ENCODE assay signal across 26 cellular contexts in the genomic region with DNA sequence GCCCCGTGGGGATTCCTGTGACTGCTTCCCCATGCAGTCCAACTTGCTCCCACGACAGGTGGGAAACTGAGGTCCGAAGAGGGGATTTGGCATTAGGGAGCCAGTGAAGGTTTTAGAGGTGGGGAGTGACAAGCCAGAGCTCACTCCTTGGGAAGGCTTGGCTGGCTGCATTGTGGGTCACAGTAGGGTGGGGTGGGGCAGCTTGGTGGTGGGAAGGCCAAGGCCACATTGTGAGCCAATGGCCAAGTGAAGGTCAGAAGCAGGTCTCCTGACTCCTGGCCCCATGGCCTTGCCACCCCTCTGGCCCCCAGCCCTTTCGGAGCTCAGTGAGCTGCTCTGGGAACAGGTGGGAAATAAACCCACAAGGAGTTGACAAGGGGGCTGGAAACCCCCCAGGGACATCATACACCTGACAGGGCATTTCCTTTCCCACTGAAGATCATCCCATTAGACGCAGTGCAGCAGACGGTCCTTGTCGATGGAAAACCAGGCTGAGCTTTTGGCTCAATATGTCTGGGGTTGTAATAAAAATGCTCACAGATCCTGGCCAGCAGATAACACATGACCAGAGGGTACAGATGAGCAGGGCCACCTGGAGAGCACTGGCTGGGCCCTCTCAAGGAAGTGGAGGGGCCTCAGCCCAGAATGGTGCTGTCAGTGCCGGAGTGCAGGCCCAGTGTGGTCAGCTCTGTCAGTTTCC. TPM values are rescaled to one million over a fixed set of nuclear protein-coding genes. Genes with fewer than 3 reads are reported as not detected.
DNase-seq lines count a peak whose midpoint lies in the region; ATAC-seq and TF ChIP-seq lines count a peak whose summit lies in the region.
"Had no signal": no experiment of that assay in that cellular context is flagged by ENCODE, and none has a peak within 500 bp of the region (broad histone marks: within the 10 kb centered on the region; RNA-seq: fewer than 3 reads in every experiment).

No MANE protein-coding gene starts in this region.

- intact Hi-C loops in ovary (cut with DNase I) = no loop called here

- ATAC-seq in gastroesophageal sphincter = no peak
- ATAC-seq: body of pancreas; CD8-positive, alpha-beta T cell had no signal

- no peak overlapping the region for H3K4me3 ChIP-seq in gastroesophageal sphincter
- no peak overlapping the region for H3K4me3 ChIP-seq in ovary
- H3K4me3 ChIP-seq: body of pancreas had no signal

- H3K27me3 ChIP-seq in gastroesophageal sphincter = no peaks in the 10 kb centered on the region
- H3K27me3 ChIP-seq in ovary = no peaks in the 10 kb centered on the region
- H3K27me3 ChIP-seq: body of pancreas had no signal

- H3K27ac ChIP-seq in gastroesophageal sphincter (peak overlapping the region in 3 of 4 donors; percentile 51 to 67 (median 52)), ovary (peak overlapping the region; percentile 55 to 83)
- H3K27ac ChIP-seq: body of pancreas, HL-60 had no signal

- no peaks in the 10 kb centered on the region for H3K36me3 ChIP-seq in gastroesophageal sphincter
- H3K36me3 ChIP-seq in ovary = no peaks in the 10 kb centered on the region

- H3K4me1 ChIP-seq in gastroesophageal sphincter = peaks cover 3 to 76% (median 64%) of the 10 kb centered on the region in 3 donors
- H3K4me1 ChIP-seq in ovary (ENCODE audit: insufficient read depth) = peaks cover 62% of the 10 kb centered on the region

- no peak for DNase-seq in activated naive CD4-positive, alpha-beta T cell treated with Interleukin-2 at 50 U/mL for 16 hours
- peak; percentile 11 for DNase-seq in NCI-H2171 (lab: John Stamatoyannopoulos, UW)
- DNase-seq in ovary = peak in 2 of 5 donors; percentile 48 to 58
- no peak for DNase-seq in NCI-H187 treated with DMSO at 0.1 percent for 48 hours (lab: John Stamatoyannopoulos, UW)
- no peak for DNase-seq in NCI-H1417 treated with DMSO at 0.1 percent for 48 hours (lab: John Stamatoyannopoulos, UW)
- DNase-seq in DMS114 treated with DMSO at 0.1 percent for 48 hours (lab: John Stamatoyannopoulos, UW; ENCODE audit: unreplicated experiment) = no peak
- DNase-seq: activated CD8-positive, alpha-beta memory T cell treated with anti-CD3 and anti-CD28 coated beads, Interleukin-2, amount 50 U/mL, for 48 hours; body of pancreas; CD8-positive, alpha-beta T cell; dermis blood vessel endothelial cell; foreskin fibroblast; HCEC 1CT; kidney; midbrain; MM.1S; NCI-H146; NCI-H2227 treated with DMSO at 0.1 percent for 48 hours; nucleus accumbens; retina; stimulated activated CD4-positive, alpha-beta T cell treated with anti-CD3 and anti-CD28 coated beads, Interleukin-12 subunit alpha, Interleukin-12 subunit beta, amount 100 ng/mL, for 4 hours had no signal

- no peaks in the 10 kb centered on the region for H3K9me3 Mint-ChIP-seq in activated naive CD4-positive, alpha-beta T cell treated with anti-CD3 and anti-CD28 coated beads, Interleukin-2, amount 50 U/mL, for 24 hours
- H3K9me3 Mint-ChIP-seq: CD8-positive, alpha-beta T cell; IgD-negative memory B cell had no signal

- H3K4me1 Mint-ChIP-seq in activated naive CD4-positive, alpha-beta T cell treated with anti-CD3 and anti-CD28 coated beads, Interleukin-2, amount 50 U/mL, for 24 hours = peaks cover 64% of the 10 kb centered on the region

- no peaks in the 10 kb centered on the region for H3K27me3 Mint-ChIP-seq in activated naive CD4-positive, alpha-beta T cell treated with anti-CD3 and anti-CD28 coated beads, Interleukin-2, amount 50 U/mL, for 24 hours
- H3K27me3 Mint-ChIP-seq: IgD-negative memory B cell had no signal

- no peaks in the 10 kb centered on the region for H3K36me3 Mint-ChIP-seq in activated naive CD4-positive, alpha-beta T cell treated with anti-CD3 and anti-CD28 coated beads, Interleukin-2, amount 50 U/mL, for 24 hours
- H3K36me3 Mint-ChIP-seq: CD8-positive, alpha-beta T cell; IgD-negative memory B cell had no signal

- no peak for TF ChIP-seq CTCF in gastroesophageal sphincter (IDR thresholded peaks at IDR 0.05)
- TF ChIP-seq CTCF in ovary (IDR thresholded peaks at IDR 0.05) = no peak

- 63% methylated on average over 2 of the region's 8 CpGs; no CpG with 5 or more reads in 1 of the 2 donors for WGBS in gastroesophageal sphincter (ENCODE audit: low coverage in 1 of 2), 2 donors
- 34 to 47% (median 37%) methylated on average over 8 of the region's 8 CpGs for WGBS in ovary, 3 donors

- H3K9me3 ChIP-seq in gastroesophageal sphincter = no peaks in the 10 kb centered on the region
- no peaks in the 10 kb centered on the region for H3K9me3 ChIP-seq in ovary
- H3K9me3 ChIP-seq: body of pancreas had no signal

- no peak for TF ChIP-seq EP300 in gastroesophageal sphincter (IDR thresholded peaks at IDR 0.05)
- TF ChIP-seq EP300 in ovary (IDR thresholded peaks at IDR 0.05) = no peak

- H3K27ac Mint-ChIP-seq in activated naive CD4-positive, alpha-beta T cell treated with anti-CD3 and anti-CD28 coated beads, Interleukin-2, amount 50 U/mL, for 24 hours = peak overlapping the region; percentile 86

- no peak overlapping the region for H3K4me3 Mint-ChIP-seq in activated naive CD4-positive, alpha-beta T cell treated with anti-CD3 and anti-CD28 coated beads, Interleukin-2, amount 50 U/mL, for 24 hours
- H3K4me3 Mint-ChIP-seq: CD8-positive, alpha-beta T cell had no signal

- no peak for TF ChIP-seq POLR2A in gastroesophageal sphincter (IDR thresholded peaks at IDR 0.05)
- TF ChIP-seq POLR2A in ovary (IDR thresholded peaks at IDR 0.05) = no peak

RNA-seq across cellular contexts. Expression of gene C10orf105, which starts 2.4 kb away (rescaled TPM):
- under 1 TPM in 1 of 4 donors, not detected in 3; 0.13 TPM for total RNA-seq in gastroesophageal sphincter
- total RNA-seq in ovary = under 1 TPM; 0.11 to 0.45 (median 0.27) TPM
- under 1 TPM; 0.20 to 0.27 TPM for polyA plus RNA-seq in ovary
- total RNA-seq: body of pancreas, endothelial cell of umbilical vein had no signal
- polyA plus RNA-seq: AG04450, endothelial cell of umbilical vein, IgD-negative memory B cell had no signal

RNA-seq across cellular contexts. Expression of gene VSIR, which starts 56.1 kb away (rescaled TPM):
- 10 to 100 TPM; 34.7 to 83.6 (median 61.6) TPM for total RNA-seq in gastroesophageal sphincter
- total RNA-seq in ovary = 10 to 100 TPM; 40.7 to 94.1 (median 63.4) TPM
- polyA plus RNA-seq in ovary = 10 to 100 TPM; 19.9 to 51.2 TPM
